ENCODE assay signal across 18 cellular contexts in the genomic region with DNA sequence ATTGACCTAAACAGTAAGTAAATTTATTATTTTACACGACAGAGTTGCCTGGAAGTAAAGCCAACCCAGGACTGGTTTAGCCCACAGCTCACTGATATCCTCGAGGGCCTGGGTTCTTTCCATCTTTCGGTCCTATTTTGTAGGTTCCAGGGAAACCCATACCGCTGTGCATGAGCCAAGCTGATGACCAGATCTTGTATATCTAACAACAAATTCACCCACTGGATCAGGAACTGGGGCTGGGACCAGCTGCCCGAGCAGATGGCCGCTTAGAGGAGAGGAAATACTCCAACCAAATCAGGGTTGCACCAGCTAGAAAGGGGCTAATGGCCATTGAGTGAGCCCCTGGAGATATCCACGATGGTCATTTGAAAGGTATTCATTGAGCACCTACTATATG.
DNase-seq lines count a peak whose midpoint lies in the region; ATAC-seq lines count a peak whose summit lies in the region.
"Had no signal": no experiment of that assay in that cellular context is flagged by ENCODE, and none has a peak within 500 bp of the region (broad histone marks: within the 10 kb centered on the region; RNA-seq: fewer than 3 reads in every experiment).

No MANE protein-coding gene starts in this region.

- H3K27me3 ChIP-seq in CD4-positive, CD25-positive, alpha-beta regulatory T cell (ENCODE audit: control insufficient read depth, insufficient read depth, low read length) = no peaks in the 10 kb centered on the region
- H3K27me3 ChIP-seq: Peyer's patch, upper lobe of right lung had no signal

- H3K27me3 Mint-ChIP-seq in CD4-positive, CD25-positive, alpha-beta regulatory T cell = no peaks in the 10 kb centered on the region
- no peaks in the 10 kb centered on the region for H3K27me3 Mint-ChIP-seq in T-helper 17 cell

- H3K4me1 ChIP-seq in CD4-positive, CD25-positive, alpha-beta regulatory T cell (ENCODE audit: control insufficient read depth, insufficient read depth, low read length, poor library complexity, severe bottlenecking) = peaks cover 43% of the 10 kb centered on the region
- H3K4me1 ChIP-seq: Peyer's patch, upper lobe of right lung had no signal

- DNase-seq in NCI-H82 (lab: John Stamatoyannopoulos, UW) (peak; percentile 6), NCI-H82 treated with DMSO at 0.1 percent for 48 hours (lab: John Stamatoyannopoulos, UW; ENCODE audit: unreplicated experiment) (no peak), T-helper 17 cell (no peak), epithelial cell of prostate (ENCODE audit: low read depth, low spot score) (no peak), KG1 (lab: John Stamatoyannopoulos, UW) (no peak)
- DNase-seq in CD4-positive, CD25-positive, alpha-beta regulatory T cell = no peak
- DNase-seq: 8988T; activated CD8-positive, alpha-beta memory T cell treated with anti-CD3 and anti-CD28 coated beads, Interleukin-2, amount 50 U/mL, for 4 hours; DMS79; mucosa of descending colon; NCI-H1436 treated with DMSO at 0.1 percent for 48 hours; Peyer's patch; upper lobe of right lung had no signal

- H3K9me3 Mint-ChIP-seq in CD4-positive, CD25-positive, alpha-beta regulatory T cell = no peaks in the 10 kb centered on the region

- H3K27ac ChIP-seq in CD4-positive, CD25-positive, alpha-beta regulatory T cell (ENCODE audit: insufficient read depth, low read length, poor library complexity, severe bottlenecking) = peak overlapping the region; percentile 55
- H3K27ac ChIP-seq in epithelial cell of prostate = peak overlapping the region; percentile 5
- H3K27ac ChIP-seq: KMS-11, Peyer's patch, upper lobe of right lung had no signal

- no peaks in the 10 kb centered on the region for H3K9me3 ChIP-seq in CD4-positive, CD25-positive, alpha-beta regulatory T cell (ENCODE audit: control insufficient read depth in 2 of 2, low read length in 2 of 2)
- H3K9me3 ChIP-seq in T-helper 17 cell (ENCODE audit: control insufficient read depth, low read length, poor library complexity, severe bottlenecking) = no peaks in the 10 kb centered on the region
- H3K9me3 ChIP-seq: mucosa of descending colon, Peyer's patch, upper lobe of right lung had no signal

- H3K27ac Mint-ChIP-seq in CD4-positive, CD25-positive, alpha-beta regulatory T cell = peak overlapping the region; percentile 90 to 96 (median 95)
- peak overlapping the region; percentile 81 for H3K27ac Mint-ChIP-seq in T-helper 17 cell
- H3K27ac Mint-ChIP-seq: progenitor cell of endocrine pancreas had no signal

- no peak for ATAC-seq in CD4-positive, CD25-positive, alpha-beta regulatory T cell (ENCODE audit: low read depth in 2 of 2)
- no peak for ATAC-seq in T-helper 17 cell
- ATAC-seq in HG03135 (IDR thresholded peaks at IDR 0.05; ENCODE audit: unreplicated experiment) = no peak
- ATAC-seq in GM18520 (IDR thresholded peaks at IDR 0.05; ENCODE audit: unreplicated experiment) = no peak
- ATAC-seq: upper lobe of right lung had no signal

- peak overlapping the region in 2 of 4 donors; percentile 52 to 75 for H3K4me3 Mint-ChIP-seq in CD4-positive, CD25-positive, alpha-beta regulatory T cell
- no peak overlapping the region for H3K4me3 Mint-ChIP-seq in T-helper 17 cell

- H3K36me3 Mint-ChIP-seq in CD4-positive, CD25-positive, alpha-beta regulatory T cell = no peaks in the 10 kb centered on the region
- no peaks in the 10 kb centered on the region for H3K36me3 Mint-ChIP-seq in T-helper 17 cell (ENCODE audit: low read depth)

- H3K36me3 ChIP-seq in CD4-positive, CD25-positive, alpha-beta regulatory T cell (ENCODE audit: control insufficient read depth, insufficient read depth, low read length) = no peaks in the 10 kb centered on the region
- H3K36me3 ChIP-seq: Peyer's patch, upper lobe of right lung had no signal

- peaks cover 14 to 72% (median 29%) of the 10 kb centered on the region in 4 donors for H3K4me1 Mint-ChIP-seq in CD4-positive, CD25-positive, alpha-beta regulatory T cell
- H3K4me1 Mint-ChIP-seq in T-helper 17 cell = peaks cover 25% of the 10 kb centered on the region

- peak overlapping the region; percentile 22 for H3K4me3 ChIP-seq in CD4-positive, CD25-positive, alpha-beta regulatory T cell (ENCODE audit: low read depth, low read length)
- H3K4me3 ChIP-seq: lung, mucosa of descending colon, Peyer's patch, upper lobe of right lung had no signal
